Comparison of ENCODE assay signal across 8 cellular contexts in the genomic region with DNA sequence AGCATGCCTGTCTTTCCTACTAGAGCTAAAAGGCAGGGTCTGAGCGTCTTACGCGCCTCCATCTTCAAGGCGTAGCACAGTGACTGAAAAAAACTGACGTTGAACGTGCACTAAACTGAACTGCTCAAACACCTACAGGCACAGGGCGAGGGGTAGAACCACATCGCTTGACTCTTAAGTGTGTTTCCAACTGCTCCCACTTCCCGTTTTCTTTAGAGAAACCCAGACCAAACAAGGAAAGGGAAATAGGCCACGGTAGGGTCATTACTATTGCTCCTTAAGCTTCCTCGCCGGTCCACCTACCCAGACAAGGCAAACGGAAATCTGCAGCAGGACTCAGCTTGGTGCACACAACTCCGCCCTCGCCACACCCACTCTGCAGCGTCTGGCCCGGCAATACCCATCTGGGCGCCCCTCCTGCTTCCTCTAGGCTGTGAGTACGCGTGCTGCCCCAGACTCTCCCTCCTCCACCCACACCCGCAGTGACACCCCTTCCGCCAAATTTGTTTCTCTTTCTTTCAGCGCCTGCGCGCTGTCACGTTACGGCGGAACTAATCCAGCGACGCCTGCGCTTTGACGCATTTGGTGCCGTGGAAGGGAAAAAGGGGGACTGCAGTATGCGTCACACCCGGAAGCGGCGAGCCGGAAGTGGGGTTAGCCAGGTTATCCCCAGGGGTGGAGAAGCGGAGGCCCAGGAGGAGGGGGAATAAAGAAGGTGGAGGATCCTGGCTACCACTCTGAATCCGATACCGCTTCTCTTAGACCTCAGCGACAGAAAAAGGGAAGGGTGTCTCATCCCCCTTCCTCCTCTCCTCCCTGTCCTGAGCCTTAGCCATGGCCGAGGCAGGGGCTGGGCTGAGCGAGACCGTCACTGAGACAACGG. TPM values are rescaled to one million over a fixed set of nuclear protein-coding genes. Genes with fewer than 3 reads are reported as not detected.
DNase-seq lines count a peak whose midpoint lies in the region; ATAC-seq lines count a peak whose summit lies in the region.

A gene with protein sequence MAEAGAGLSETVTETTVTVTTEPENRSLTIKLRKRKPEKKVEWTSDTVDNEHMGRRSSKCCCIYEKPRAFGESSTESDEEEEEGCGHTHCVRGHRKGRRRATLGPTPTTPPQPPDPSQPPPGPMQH (plus strand): TSS at position 622 of the 883 bp plus-strand sequence. CDS start 213 bp downstream, at position 835.

- peaks cover 6% of the 10 kb centered on the region for H3K27me3 ChIP-seq in effector memory CD4-positive, alpha-beta T cell (replicated peaks; ENCODE audit: control insufficient read depth, insufficient read depth, low read length, poor library complexity, severe bottlenecking)

- H3K9me3 ChIP-seq in effector memory CD4-positive, alpha-beta T cell (ENCODE audit: control insufficient read depth, low read length), result no peaks in the 10 kb centered on the region

- peak; percentile 94 for DNase-seq in COLO668 (lab: John Stamatoyannopoulos, UW; ENCODE audit: unreplicated experiment)
- peak; percentile 99 for DNase-seq in HT1080 (ENCODE audit: low read depth)
- DNase-seq in NOMO-1 treated with DMSO at 0.1 percent for 48 hours (lab: John Stamatoyannopoulos, UW; ENCODE audit: unreplicated experiment), result peak; percentile 100
- peak; percentile 98 for DNase-seq in activated CD8-positive, alpha-beta memory T cell treated with anti-CD3 and anti-CD28 coated beads for 4 hours (ENCODE audit: low read depth in 2 of 2)
- peak; percentile 98 to 99 (median 98) for DNase-seq in effector memory CD4-positive, alpha-beta T cell
- peak; percentile 98 to 99 for DNase-seq in lung microvascular endothelial cell (ENCODE audit: low read depth in 2 of 2)
- peak; percentile 95 to 99 (median 97) for DNase-seq in stimulated activated CD4-positive, alpha-beta T cell treated with anti-CD3 and anti-CD28 coated beads, TNF-alpha, amount 100 ng/mL, for 48 hours (ENCODE audit: low read depth in 3 of 3)

- H3K4me1 ChIP-seq in effector memory CD4-positive, alpha-beta T cell (ENCODE audit: control insufficient read depth, insufficient read depth, low read length, poor library complexity, severe bottlenecking), result peaks cover 19% of the 10 kb centered on the region

- H3K27ac ChIP-seq in effector memory CD4-positive, alpha-beta T cell (ENCODE audit: insufficient read depth, low read length, poor library complexity, severe bottlenecking), result peak within 1 kb of the TSS; percentile 97

- H3K4me3 ChIP-seq in effector memory CD4-positive, alpha-beta T cell (ENCODE audit: insufficient read depth, low read depth, low read length, poor library complexity, severe bottlenecking), result peak within 1 kb of the TSS; percentile 83

- ATAC-seq in GM21360 (IDR thresholded peaks at IDR 0.05; ENCODE audit: unreplicated experiment), result peak; percentile 93

- H3K36me3 ChIP-seq in effector memory CD4-positive, alpha-beta T cell (ENCODE audit: control insufficient read depth, insufficient read depth, low read length), result peaks cover 24% of the 10 kb centered on the region

RNA-seq across cellular contexts. Expression of the gene that starts here (rescaled TPM):
- total RNA-seq in HT1080 (2014; rRNA removed; shearing (Covaris generic)), result 36.7 and 43.5 TPM in 2 replicates
- 61.4 and 62.3 TPM in 2 replicates for polyA plus RNA-seq in HT1080 (2015; cell fraction: cytosol; rRNA removed)
- polyA plus RNA-seq in HT1080 (2015; cell fraction: nucleus; rRNA removed), result 39.0 and 41.1 TPM in 2 replicates
- 7.8 and 12.3 TPM in 2 replicates for total RNA-seq in lung microvascular endothelial cell

Comparison
In these comparisons a context has a peak if more than half of its experiments do, and no peak if none do; other contexts are left out.
1. Peak in every context shown above with its lines: DNase-seq, ATAC-seq, H3K4me3 ChIP-seq and H3K27ac ChIP-seq.